In the genomic region with DNA sequence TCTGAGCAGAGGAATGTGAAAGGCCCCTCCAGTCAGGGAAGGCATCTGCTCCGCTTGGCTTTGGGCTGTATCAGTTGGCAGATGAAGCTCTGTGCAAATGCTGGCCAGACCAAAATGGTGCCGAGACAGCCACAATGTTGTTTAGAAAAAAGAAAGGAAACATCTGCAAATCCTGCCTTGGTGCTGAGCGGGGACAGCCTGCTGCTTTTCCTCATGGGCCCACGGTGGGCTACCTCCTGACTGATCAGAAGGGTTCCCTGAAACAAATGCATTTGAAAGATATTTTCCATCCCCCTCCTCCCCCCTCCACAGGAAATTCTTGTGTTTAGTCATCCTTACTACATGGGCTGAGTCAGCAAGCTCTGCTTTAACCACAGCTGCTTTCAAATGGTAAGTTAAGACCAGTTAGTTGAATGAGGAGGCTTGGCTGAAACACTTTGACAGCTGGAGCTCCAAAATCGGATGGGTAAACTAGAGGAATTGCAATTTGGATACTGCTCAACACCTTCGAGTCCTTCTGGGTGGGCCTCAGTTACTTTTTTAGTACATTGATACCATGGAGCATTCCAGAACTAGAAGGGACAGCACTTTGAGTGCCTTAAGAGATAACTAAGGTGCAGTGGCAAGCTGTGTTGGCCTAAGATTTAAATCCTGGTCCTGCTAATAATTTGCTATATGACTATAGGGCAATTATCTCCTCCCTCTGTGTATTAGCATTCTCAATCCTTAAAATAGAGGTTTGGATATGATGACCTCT, we compare ENCODE assay signal across 8 cellular contexts. TPM values are rescaled to one million over a fixed set of nuclear protein-coding genes. Genes with fewer than 3 reads are reported as not detected.
A peak's percentile ranks its signal among the peaks of the same experiment; 100 is the strongest.
DNase-seq lines count a peak whose midpoint lies in the region; ATAC-seq and TF ChIP-seq lines count a peak whose summit lies in the region.

No MANE protein-coding gene starts in this region.

- peaks cover 0 to 7% (median 0%) of the 10 kb centered on the region in 11 experiments; a peak in 1 of 22 replicates for H3K9me3 ChIP-seq in BLaER1 treated with 17β-estradiol and CSF1 and Interleukin-3, amounts not matched to agents 10 nM and 100 nM (replicated peaks in 1 of 11)
- no peaks in the 10 kb centered on the region for H3K9me3 ChIP-seq in HAP-1

- peaks cover 90 to 100% (median 100%) of the 10 kb centered on the region in 11 experiments for H3K27me3 ChIP-seq in BLaER1 treated with 17β-estradiol and CSF1 and Interleukin-3, amounts not matched to agents 10 nM and 100 nM
- no peaks in the 10 kb centered on the region for H3K27me3 ChIP-seq in HAP-1 (ENCODE audit: low read depth)

- peak overlapping the region in 1 of 10 experiments; percentile 5; a peak in 1 of 20 replicates for H3K4me3 ChIP-seq in BLaER1 treated with 17β-estradiol and CSF1 and Interleukin-3, amounts not matched to agents 10 nM and 100 nM
- H3K4me3 ChIP-seq in HAP-1, result no peak overlapping the region

- H3K36me3 ChIP-seq in BLaER1 treated with 17β-estradiol and CSF1 and Interleukin-3, amounts not matched to agents 10 nM and 100 nM, result no peaks in the 10 kb centered on the region
- no peaks in the 10 kb centered on the region for H3K36me3 ChIP-seq in HAP-1 (replicated peaks)

- ATAC-seq in GM19035 (IDR thresholded peaks at IDR 0.05; ENCODE audit: unreplicated experiment) (peak; percentile 94), HG03139 (IDR thresholded peaks at IDR 0.05; ENCODE audit: unreplicated experiment) (peak; percentile 85), SK-N-SH treated with all-trans-retinoic acid at 6 μM for 48 hours (peak; percentile 93)

- peaks cover 19 to 55% (median 29%) of the 10 kb centered on the region in 10 experiments for H3K4me1 ChIP-seq in BLaER1 treated with 17β-estradiol and CSF1 and Interleukin-3, amounts not matched to agents 10 nM and 100 nM
- peaks cover 10% of the 10 kb centered on the region for H3K4me1 ChIP-seq in HAP-1

- peak overlapping the region; percentile 42 to 78 (median 66) for H3K4me2 ChIP-seq in BLaER1 treated with 17β-estradiol and CSF1 and Interleukin-3, amounts not matched to agents 10 nM and 100 nM

- no peaks in the 10 kb centered on the region for H4K20me1 ChIP-seq in BLaER1 treated with 17β-estradiol and CSF1 and Interleukin-3, amounts not matched to agents 10 nM and 100 nM

- peak overlapping the region in 7 of 11 experiments; percentile 38 to 67 (median 50); a peak in 14 of 22 replicates for H3K9ac ChIP-seq in BLaER1 treated with 17β-estradiol and CSF1 and Interleukin-3, amounts not matched to agents 10 nM and 100 nM

- peak overlapping the region in 10 of 11 experiments; percentile 51 to 84 (median 76); a peak in 20 of 22 replicates for H3K27ac ChIP-seq in BLaER1 treated with 17β-estradiol and CSF1 and Interleukin-3, amounts not matched to agents 10 nM and 100 nM

- in situ Hi-C loops in HAP-1 (cut with MboI; ENCODE audit: low sequenced_read_pairs) (no loop called here), G401 (cut with HindIII; ENCODE audit: low sequenced_read_pairs) (no loop called here)

- DNase-seq in glomerular visceral epithelial cell (ENCODE audit: extremely low spot score) (peak; percentile 75), NCI-H524 (lab: John Stamatoyannopoulos, UW) (no peak), HAP-1 (ENCODE audit: low spot score in 2 of 2) (no peak), G401 (ENCODE audit: low spot score) (no peak)

TF ChIP-seq in SK-N-SH treated with all-trans-retinoic acid at 6 μM for 48 hours, 23 proteins besides CTCF, POLR2A, EP300 and RAD21:
- no peak for TF ChIP-seq OSR1 (CRISPR knock-in tag; IDR thresholded peaks at IDR 0.05)
- TF ChIP-seq TOX (CRISPR knock-in tag; IDR thresholded peaks at IDR 0.05; ENCODE audit: borderline replicate concordance), result 0 out of 2 replicates have a peak, but pooled peaks have one; percentile 32
- TF ChIP-seq ZC3H10 (CRISPR knock-in tag; IDR thresholded peaks at IDR 0.05), result 0 out of 2 replicates have a peak, but pooled peaks have one; percentile 3

RNA-seq across cellular contexts. Expression of gene PLAC1, which starts 36.0 kb away (rescaled TPM):
- total RNA-seq in G401 (2014; rRNA removed; shearing (Covaris generic)), result 0.47 TPM in 1 of 2 replicates, not detected in the other
